14 cellular contexts compared by ENCODE assay signal in the genomic region with DNA sequence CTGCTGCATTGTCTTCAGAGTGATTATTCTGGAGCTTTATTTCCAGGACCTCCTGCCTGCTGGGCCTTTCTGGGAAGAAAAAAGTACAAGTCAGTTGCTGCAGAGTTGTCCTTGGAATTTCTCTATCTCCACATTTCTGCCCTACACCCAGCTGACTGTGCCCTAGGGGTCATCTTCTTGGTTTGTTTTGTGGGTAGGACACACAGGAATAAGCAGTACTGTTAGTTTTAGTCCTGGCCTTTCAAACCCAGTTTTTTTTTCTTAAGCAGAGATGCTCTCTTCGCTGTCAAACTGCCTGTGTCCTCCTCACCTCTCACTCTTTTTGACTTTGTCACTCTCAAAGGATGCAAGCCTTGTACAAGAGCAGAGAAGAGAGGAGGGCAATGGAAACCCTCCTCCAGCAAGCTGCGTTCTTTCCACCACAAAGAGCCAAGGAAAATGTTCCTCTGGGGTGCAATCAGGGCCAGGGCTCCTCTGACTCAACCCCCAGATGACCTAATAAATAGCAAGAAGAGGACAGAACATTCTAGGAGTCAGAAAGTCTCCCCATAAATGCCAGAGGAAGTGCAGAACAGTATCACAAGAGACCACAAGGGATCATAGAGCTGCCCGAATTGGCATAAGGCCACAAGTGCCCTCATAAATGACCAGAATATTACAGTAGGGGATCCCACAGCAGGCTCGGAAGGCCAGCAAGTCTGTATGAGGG.
DNase-seq lines count a peak whose midpoint lies in the region; ATAC-seq and TF ChIP-seq lines count a peak whose summit lies in the region.
"Had no signal": no experiment of that assay in that cellular context is flagged by ENCODE, and none has a peak within 500 bp of the region (broad histone marks: within the 10 kb centered on the region; RNA-seq: fewer than 3 reads in every experiment).

No MANE protein-coding gene starts in this region.

- no peak for TF ChIP-seq CTCF in ascending aorta (IDR thresholded peaks at IDR 0.05)

- H3K36me3 ChIP-seq in ascending aorta (no peaks in the 10 kb centered on the region), aorta (ENCODE audit: control insufficient read depth in 1 of 2, insufficient read depth in 2 of 2, low read length in 1 of 2) (no peaks in the 10 kb centered on the region)

- H3K27me3 ChIP-seq in ascending aorta (no peaks in the 10 kb centered on the region), aorta (ENCODE audit: control insufficient read depth in 1 of 2, insufficient read depth in 2 of 2, low read length in 1 of 2) (no peaks in the 10 kb centered on the region)

- H3K9me3 ChIP-seq in ascending aorta: peaks cover 0 to 8% of the 10 kb centered on the region in 2 donors
- H3K9me3 ChIP-seq in aorta (ENCODE audit: control insufficient read depth, low read length): peaks cover 2% of the 10 kb centered on the region

- H3K4me3 ChIP-seq in ascending aorta: no peak overlapping the region
- no peak overlapping the region for H3K4me3 ChIP-seq in aorta (ENCODE audit: low read length in 2 of 2)

- H3K27ac ChIP-seq in ascending aorta: peak overlapping the region; percentile 61 to 67
- H3K27ac ChIP-seq in aorta (ENCODE audit: low read depth in 1 of 2, low read length in 2 of 2): peak overlapping the region; percentile 81 to 88

- no peak for TF ChIP-seq POLR2A in GM18505 (IDR thresholded peaks at IDR 0.05; ENCODE audit: borderline replicate concordance, extremely low read depth, insufficient read depth, insufficient read length)

- DNase-seq in ascending aorta (ENCODE audit: low spot score in 2 of 2) (peak in 1 of 2 donors; percentile 77), left cardiac atrium (peak; percentile 54), sciatic nerve (ENCODE audit: low spot score) (no peak), aorta (peak in 1 of 2 donors; percentile 46), NK-92 (lab: John Stamatoyannopoulos, UW; ENCODE audit: unreplicated experiment) (no peak)
- DNase-seq: activated CD4-positive, CD25-positive, alpha-beta regulatory T cell; activated CD8-positive, alpha-beta memory T cell treated with anti-CD3 and anti-CD28 coated beads for 24 hours; natural killer cell; NCI-H1694 treated with DMSO at 0.1 percent for 48 hours; NCI-H345; SHP77; T-helper 17 cell had no signal

- 30 to 31% methylated on average over 4 of the region's 4 CpGs for WGBS in aorta, 2 donors

- H3K4me1 ChIP-seq in ascending aorta (peaks cover 3 to 32% of the 10 kb centered on the region in 2 donors), aorta (ENCODE audit: control insufficient read depth in 1 of 2, insufficient read depth in 2 of 2, low read length in 2 of 2) (peaks cover 5 to 10% of the 10 kb centered on the region in 2 donors)

- ATAC-seq in left cardiac atrium: peak; percentile 84 to 85
- ATAC-seq in sciatic nerve: peak; percentile 55
- peak; percentile 90 for ATAC-seq in aorta (ENCODE audit: low FRiP score)
- no peak for ATAC-seq in GM18861 (IDR thresholded peaks at IDR 0.05; ENCODE audit: unreplicated experiment)
- no peak for ATAC-seq in GM18505 (IDR thresholded peaks at IDR 0.05; ENCODE audit: unreplicated experiment)
- ATAC-seq: natural killer cell, T-helper 17 cell had no signal

- intact Hi-C loops in ascending aorta (cut with DNase I): no loop called here
- intact Hi-C loops in left cardiac atrium (cut with DNase I): no loop called here
- intact Hi-C loops in sciatic nerve (cut with DNase I): no loop called here
- intact Hi-C loops in aorta (cut with DNase I): no loop called here

Comparison
In these comparisons a context has a peak if more than half of its experiments do, and no peak if none do; other contexts are left out.
1. ATAC-seq: peak in left cardiac atrium (2 of 2), sciatic nerve (single experiment) and aorta (single experiment); none in GM18861 (single experiment) and GM18505 (single experiment).